ENCODE assay signal across 26 cellular contexts in the genomic region with DNA sequence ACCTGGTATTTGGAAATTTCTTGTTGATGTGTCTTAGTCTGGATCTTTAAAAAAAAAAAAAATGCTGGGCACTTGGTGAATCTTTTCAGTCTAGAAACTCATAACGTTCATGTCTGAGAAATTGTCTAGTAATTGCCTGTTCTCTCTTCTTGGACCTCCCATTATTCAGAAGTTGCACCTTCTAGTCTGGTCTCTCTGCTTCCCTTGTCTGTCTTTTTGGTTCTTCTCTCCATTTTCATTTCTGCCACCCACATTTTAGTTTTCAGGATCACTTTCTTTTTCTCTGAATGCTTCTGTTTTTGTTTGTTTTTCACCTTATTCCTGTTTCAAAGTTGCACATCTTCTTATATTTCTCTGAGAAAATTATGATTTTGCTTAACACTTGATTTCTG.
"Had no signal": no experiment of that assay in that cellular context is flagged by ENCODE, and none has a peak within 500 bp of the region (broad histone marks: within the 10 kb centered on the region; RNA-seq: fewer than 3 reads in every experiment).

No MANE protein-coding gene starts in this region.

- H3K4me3 ChIP-seq: colonic mucosa, dorsolateral prefrontal cortex, esophagus squamous epithelium, gastrocnemius medialis, heart right ventricle, hepatocyte, left lung, lower lobe of right lung had no signal

- ATAC-seq: gastrocnemius medialis; heart right ventricle; left cardiac atrium; left lung; left ventricle myocardium superior; lower lobe of right lung; naive thymus-derived CD4-positive, alpha-beta T cell; natural killer cell had no signal

- H3K27ac Mint-ChIP-seq: naive thymus-derived CD4-positive, alpha-beta T cell; natural killer cell had no signal

- H3K4me3 Mint-ChIP-seq: naive thymus-derived CD4-positive, alpha-beta T cell; natural killer cell had no signal

- H3K27ac ChIP-seq: colonic mucosa, dorsolateral prefrontal cortex, epithelial cell of prostate, gastrocnemius medialis, heart right ventricle, hepatocyte, left lung, lower lobe of right lung had no signal

- H3K4me1 Mint-ChIP-seq: naive thymus-derived CD4-positive, alpha-beta T cell; natural killer cell had no signal

- FAIRE-seq: endothelial cell of umbilical vein, islet of Langerhans, keratinocyte had no signal

- H3K79me2 ChIP-seq: hepatocyte had no signal

- H3K36me3 Mint-ChIP-seq: natural killer cell had no signal

- DNase-seq: colonic mucosa; cortex of kidney; dermis blood vessel endothelial cell; dorsolateral prefrontal cortex; effector CD4-positive, alpha-beta T cell; effector memory CD4-positive, alpha-beta T cell; erythroblast; esophagus squamous epithelium; foreskin fibroblast; gastrocnemius medialis; glutamatergic neuron; head of caudate nucleus; heart right ventricle; hypothalamus; left cardiac atrium; left lung; left ventricle myocardium superior; lower lobe of right lung; midbrain; naive thymus-derived CD4-positive, alpha-beta T cell; natural killer cell had no signal

- H3K4me1 ChIP-seq: colonic mucosa, left lung, lower lobe of right lung had no signal

- H2AFZ ChIP-seq: hepatocyte had no signal

- H3K27me3 ChIP-seq: colonic mucosa, dorsolateral prefrontal cortex, esophagus squamous epithelium, gastrocnemius medialis, heart right ventricle, hepatocyte, left lung had no signal

- H3K4me2 ChIP-seq: hepatocyte had no signal
